Comparison of ENCODE assay signal across 1 cellular context in the genomic region with DNA sequence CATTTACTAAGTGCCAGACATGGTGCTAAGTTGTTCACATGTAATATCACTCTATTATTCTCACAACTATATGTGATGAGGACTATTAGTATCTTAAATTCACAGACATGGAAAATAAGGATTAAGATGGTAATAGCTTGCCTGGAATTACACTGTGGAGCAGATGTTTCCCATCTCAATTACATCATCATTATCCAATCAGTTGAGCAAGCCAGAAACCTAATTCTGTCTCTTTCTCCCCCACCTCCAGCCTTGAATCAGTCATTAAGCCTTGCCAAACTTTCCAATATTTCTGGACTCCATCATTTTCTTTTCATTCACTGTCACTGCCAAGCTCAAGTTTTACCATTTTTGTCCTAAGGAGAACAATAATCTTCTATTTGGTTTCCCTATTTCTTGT.
TF ChIP-seq lines count a peak whose summit lies in the region.

No MANE protein-coding gene starts in this region.

TF ChIP-seq in HCT116, 20 proteins besides CTCF, POLR2A, EP300 and RAD21 (continued from another document):
- TF ChIP-seq, protein P1, sequence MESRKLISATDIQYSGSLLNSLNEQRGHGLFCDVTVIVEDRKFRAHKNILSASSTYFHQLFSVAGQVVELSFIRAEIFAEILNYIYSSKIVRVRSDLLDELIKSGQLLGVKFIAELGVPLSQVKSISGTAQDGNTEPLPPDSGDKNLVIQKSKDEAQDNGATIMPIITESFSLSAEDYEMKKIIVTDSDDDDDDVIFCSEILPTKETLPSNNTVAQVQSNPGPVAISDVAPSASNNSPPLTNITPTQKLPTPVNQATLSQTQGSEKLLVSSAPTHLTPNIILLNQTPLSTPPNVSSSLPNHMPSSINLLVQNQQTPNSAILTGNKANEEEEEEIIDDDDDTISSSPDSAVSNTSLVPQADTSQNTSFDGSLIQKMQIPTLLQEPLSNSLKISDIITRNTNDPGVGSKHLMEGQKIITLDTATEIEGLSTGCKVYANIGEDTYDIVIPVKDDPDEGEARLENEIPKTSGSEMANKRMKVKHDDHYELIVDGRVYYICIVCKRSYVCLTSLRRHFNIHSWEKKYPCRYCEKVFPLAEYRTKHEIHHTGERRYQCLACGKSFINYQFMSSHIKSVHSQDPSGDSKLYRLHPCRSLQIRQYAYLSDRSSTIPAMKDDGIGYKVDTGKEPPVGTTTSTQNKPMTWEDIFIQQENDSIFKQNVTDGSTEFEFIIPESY (IDR thresholded peaks at IDR 0.05; ENCODE audit: extremely low read depth, insufficient replicate concordance, low read length) = no peak
- TF ChIP-seq, protein P2, sequence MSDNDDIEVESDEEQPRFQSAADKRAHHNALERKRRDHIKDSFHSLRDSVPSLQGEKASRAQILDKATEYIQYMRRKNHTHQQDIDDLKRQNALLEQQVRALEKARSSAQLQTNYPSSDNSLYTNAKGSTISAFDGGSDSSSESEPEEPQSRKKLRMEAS (IDR thresholded peaks at IDR 0.05) = no peak
